Comparison of ENCODE assay signal across 8 cellular contexts in genomic region chr5:148828461-148829247, GRCh38. TPM values are rescaled to one million over a fixed set of nuclear protein-coding genes. Genes with fewer than 3 reads are reported as not detected.
DNase-seq lines count a peak whose midpoint lies in the region; ATAC-seq, FAIRE-seq and TF ChIP-seq lines count a peak whose summit lies in the region.

No MANE protein-coding gene starts in this region.

- in situ Hi-C loops in mammary epithelial cell (cut with MboI; ENCODE audit: low sequenced_read_pairs in 2 of 2) = loop anchor here (5.0 to 10.0 kb wide), 2 partner anchors 166 to 174 kb away; no protein-coding TSS in a partner anchor

- H3K9me2 ChIP-seq in Karpas-422 (replicated peaks; ENCODE audit: insufficient read depth, low read length) = no peaks in the 10 kb centered on the region

- TF ChIP-seq CTCF in CD4-positive, alpha-beta T cell (IDR thresholded peaks at IDR 0.05) = no peak
- TF ChIP-seq CTCF in mammary epithelial cell (conservative IDR thresholded peaks at IDR 0.05 in 1 of 2, IDR thresholded peaks at IDR 0.05 in 1 of 2; ENCODE audit: extremely low read depth in 1 of 2, insufficient read depth in 1 of 2, low read depth in 1 of 2, low read length in 2 of 2) (peak; percentile 51 to 52), natural killer cell (IDR thresholded peaks at IDR 0.05) (peak; percentile 23), pancreas (IDR thresholded peaks at IDR 0.05) (no peak)

- H3K9ac ChIP-seq in Karpas-422 (ENCODE audit: low read length) (peak overlapping the region; percentile 79), mammary epithelial cell (ENCODE audit: insufficient read depth, low read length) (peak overlapping the region; percentile 76)

- H3K4me3 Mint-ChIP-seq in CD4-positive, alpha-beta T cell = peak overlapping the region; percentile 62
- H3K4me3 Mint-ChIP-seq in natural killer cell = peak overlapping the region; percentile 98

- H3K4me1 Mint-ChIP-seq in CD4-positive, alpha-beta T cell (ENCODE audit: low read depth) = peaks cover 30% of the 10 kb centered on the region
- H3K4me1 Mint-ChIP-seq in natural killer cell = peaks cover 62 to 82% of the 10 kb centered on the region in 2 donors

- no peaks in the 10 kb centered on the region for H3K27me3 ChIP-seq in CD4-positive, alpha-beta T cell (ENCODE audit: control insufficient read depth, insufficient read depth, low read length)
- H3K27me3 ChIP-seq in Karpas-422 (ENCODE audit: low read length) (no peaks in the 10 kb centered on the region), mammary epithelial cell (ENCODE audit: insufficient read depth, low read length) (no peaks in the 10 kb centered on the region), pancreas (no peaks in the 10 kb centered on the region)

- no peak for DNase-seq in CD4-positive, alpha-beta T cell
- DNase-seq in Karpas-422 = peak; percentile 76
- peak; percentile 61 for DNase-seq in mammary epithelial cell
- no peak for DNase-seq in natural killer cell
- DNase-seq in OCI-M1 (lab: John Stamatoyannopoulos, UW) = no peak
- no peak for DNase-seq in pancreas
- no peak for DNase-seq in NCI-H1048 (lab: John Stamatoyannopoulos, UW)

- no peaks in the 10 kb centered on the region for H3K36me3 ChIP-seq in Karpas-422 (ENCODE audit: insufficient read depth, low read length)
- no peaks in the 10 kb centered on the region for H3K36me3 ChIP-seq in mammary epithelial cell (ENCODE audit: insufficient read depth, low read length)
- H3K36me3 ChIP-seq in pancreas = no peaks in the 10 kb centered on the region

- no TSS peak for BruUV-seq in mammary epithelial cell (replicated peaks; lab: Mats Ljungman, UMichigan)

- no peaks in the 10 kb centered on the region for H3K9me3 ChIP-seq in CD4-positive, alpha-beta T cell (ENCODE audit: control insufficient read depth, low read length)
- no peaks in the 10 kb centered on the region for H3K9me3 ChIP-seq in Karpas-422 (ENCODE audit: low read length)
- H3K9me3 ChIP-seq in mammary epithelial cell (replicated peaks; ENCODE audit: insufficient read depth, low read length) = no peaks in the 10 kb centered on the region
- H3K9me3 ChIP-seq in pancreas = no peaks in the 10 kb centered on the region

- 16% methylated on average over 7 of the region's 7 CpGs for WGBS in mammary epithelial cell (ENCODE audit: low coverage, missing lambda C conversion rate)
- WGBS in pancreas, 2 donors = 46 to 54% methylated on average over 7 of the region's 7 CpGs

- peak overlapping the region; percentile 84 for H3K4me2 ChIP-seq in Karpas-422 (ENCODE audit: low read depth, low read length, poor library complexity, severe bottlenecking)
- H3K4me2 ChIP-seq in mammary epithelial cell (ENCODE audit: insufficient read depth, low read depth, low read length) = peak overlapping the region; percentile 96

- no peaks in the 10 kb centered on the region for H3K36me3 Mint-ChIP-seq in CD4-positive, alpha-beta T cell (ENCODE audit: low read depth)
- peaks cover 32% of the 10 kb centered on the region for H3K36me3 Mint-ChIP-seq in natural killer cell

- H3K4me3 ChIP-seq in Karpas-422 (ENCODE audit: low read length) (peak overlapping the region; percentile 78), mammary epithelial cell (replicated peaks in 1 of 3; ENCODE audit: insufficient read depth in 1 of 3, low read depth in 2 of 3, low read length in 3 of 3) (peak overlapping the region; percentile 69 to 81 (median 81)), pancreas (peak overlapping the region in 2 of 4 donors; percentile 2 to 61)

- POLR2A ChIA-PET in CD4-positive, alpha-beta T cell (lab: Charles Lee) = no interaction called here

- no peak for FAIRE-seq in pancreas (lab: Jason Lieb, UNC)

- no peaks in the 10 kb centered on the region for H3K9me3 Mint-ChIP-seq in CD4-positive, alpha-beta T cell
- H3K9me3 Mint-ChIP-seq in natural killer cell = no peaks in the 10 kb centered on the region

- H4K20me1 ChIP-seq in Karpas-422 (ENCODE audit: insufficient read depth, low read depth, low read length) = peaks cover 47% of the 10 kb centered on the region
- H4K20me1 ChIP-seq in mammary epithelial cell (ENCODE audit: insufficient read depth, low read length) = no peaks in the 10 kb centered on the region

- dilution Hi-C loops in mammary epithelial cell (cut with HindIII; ENCODE audit: low sequenced_read_pairs) = no loop called here

- H2AFZ ChIP-seq in Karpas-422 (ENCODE audit: low read length) = no peak overlapping the region
- no peak overlapping the region for H2AFZ ChIP-seq in mammary epithelial cell (ENCODE audit: low read depth, low read length)

- H3K27ac ChIP-seq in CD4-positive, alpha-beta T cell (ENCODE audit: low read depth, low read length) = no peak overlapping the region
- peak overlapping the region; percentile 92 for H3K27ac ChIP-seq in Karpas-422 (ENCODE audit: low read length)
- peak overlapping the region; percentile 59 for H3K27ac ChIP-seq in mammary epithelial cell (ENCODE audit: insufficient read depth, low read depth, low read length)
- H3K27ac ChIP-seq in pancreas = no peak overlapping the region

- H3K79me2 ChIP-seq in Karpas-422 (ENCODE audit: low read length) (peaks cover 44% of the 10 kb centered on the region), mammary epithelial cell (ENCODE audit: insufficient read depth, low read length) (peaks cover 70% of the 10 kb centered on the region)

- peaks cover 86% of the 10 kb centered on the region for H3K4me1 ChIP-seq in Karpas-422 (ENCODE audit: low read length)
- peaks cover 40% of the 10 kb centered on the region for H3K4me1 ChIP-seq in mammary epithelial cell (ENCODE audit: insufficient read depth, low read length)
- peaks cover 0 to 5% (median 0%) of the 10 kb centered on the region in 3 donors for H3K4me1 ChIP-seq in pancreas

- peaks cover 13% of the 10 kb centered on the region for H3K27me3 Mint-ChIP-seq in CD4-positive, alpha-beta T cell
- H3K27me3 Mint-ChIP-seq in natural killer cell (ENCODE audit: low read depth in 2 of 2) = no peaks in the 10 kb centered on the region

- peak overlapping the region; percentile 16 for H3K27ac Mint-ChIP-seq in CD4-positive, alpha-beta T cell
- peak overlapping the region; percentile 89 to 91 for H3K27ac Mint-ChIP-seq in natural killer cell

- ATAC-seq in CD4-positive, alpha-beta T cell (ENCODE audit: poor library complexity) = no peak
- ATAC-seq in natural killer cell = no peak
- ATAC-seq in HG03571 (IDR thresholded peaks at IDR 0.05; ENCODE audit: unreplicated experiment) = no peak
- no peak for ATAC-seq in pancreas

- CTCF ChIA-PET in CD4-positive, alpha-beta T cell (lab: Charles Lee) = interaction anchor here (0.8 to 1.2 kb wide), 2 partner anchors 18 to 22 kb away, joined by 3 read pairs; no protein-coding TSS in a partner anchor
- CTCF ChIA-PET in mammary epithelial cell (lab: Charles Lee; ENCODE audit: low non-redundant PET) = no interaction called here

- intact Hi-C loops in CD4-positive, alpha-beta T cell (cut with DNase I, micrococcal nuclease) = loop anchor here (5.0 to 10.0 kb wide), 5 partner anchors 96 to 726 kb away; partner anchors contain the start of genes CSNK1A1 (in 1 of the 2) and FBXO38 (in 1 of the 2)
- intact Hi-C loops in mammary epithelial cell (cut with micrococcal nuclease) (loop anchor here (1.0 to 10.0 kb wide), 3 partner anchors 51 to 436 kb away; no protein-coding TSS in a partner anchor), natural killer cell (cut with micrococcal nuclease) (loop anchor here (2.0 to 5.0 kb wide), 3 partner anchors 34 to 86 kb away; no protein-coding TSS in a partner anchor), pancreas (cut with DNase I) (no loop called here)

RNA-seq across cellular contexts. Expression of gene ADRB2, which starts 2.2 kb away (rescaled TPM):
- total RNA-seq in CD4-positive, alpha-beta T cell = 1 to 10 TPM; 1.2 to 1.6 TPM
- total RNA-seq in Karpas-422 (2014; rRNA removed; shearing (Covaris generic); ENCODE audit: low replicate concordance) = 37.0 and 39.9 TPM in 2 replicates
- total RNA-seq in mammary epithelial cell (10 to 100 TPM in 1 of 2 donors, 1 to 10 TPM in 1; 4.8 to 14.8 TPM), natural killer cell (10 to 100 TPM; 47.1 to 78.9 (median 60.7) TPM), pancreas (1 to 10 TPM in 1 of 6 donors, under 1 TPM in 5; 0.09 to 1.1 (median 0.40) TPM)
- polyA plus RNA-seq in mammary epithelial cell (9.5 TPM), pancreas (under 1 TPM; 0.42 to 0.70 TPM)
- polyA minus RNA-seq in mammary epithelial cell = 14.4 TPM

Comparison
In these comparisons a context has a peak if more than half of its experiments do, and no peak if none do; other contexts are left out.
1. DNase-seq: peak in Karpas-422 (single experiment) and mammary epithelial cell (single experiment); none in CD4-positive, alpha-beta T cell (0 of 10), natural killer cell (single experiment), OCI-M1 (single experiment), pancreas (0 of 6) and NCI-H1048 (single experiment).
2. H3K27ac ChIP-seq: peak in Karpas-422 (single experiment) and mammary epithelial cell (single experiment); none in CD4-positive, alpha-beta T cell (single experiment) and pancreas (0 of 4).
3. CTCF ChIP-seq: peak in mammary epithelial cell (2 of 2) and natural killer cell (single experiment); none in CD4-positive, alpha-beta T cell (single experiment) and pancreas (0 of 4).
4. intact Hi-C loops: an anchor here in CD4-positive, alpha-beta T cell (5.0 to 10.0 kb wide), mammary epithelial cell (1.0 to 10.0 kb wide) and natural killer cell (2.0 to 5.0 kb wide); none called in pancreas.